ENCODE assay signal across 8 cellular contexts in genomic region chr4:185656467-185656890, GRCh38.
DNase-seq lines count a peak whose midpoint lies in the region; ATAC-seq and TF ChIP-seq lines count a peak whose summit lies in the region.
"Had no signal": no experiment of that assay in that cellular context is flagged by ENCODE, and none has a peak within 500 bp of the region (broad histone marks: within the 10 kb centered on the region; RNA-seq: fewer than 3 reads in every experiment).

No MANE protein-coding gene starts in this region.

- H3K27ac Mint-ChIP-seq in neural progenitor cell = peak overlapping the region; percentile 2

- H3K9ac ChIP-seq in neural progenitor cell = no peak overlapping the region

- H3K4me1 ChIP-seq in neural progenitor cell = peaks cover 27% of the 10 kb centered on the region
- peaks cover 3 to 4% of the 10 kb centered on the region in 2 donors for H3K4me1 ChIP-seq in aorta (ENCODE audit: control insufficient read depth in 1 of 2, insufficient read depth in 2 of 2, low read length in 2 of 2)

- TF ChIP-seq CTCF in VCaP (conservative IDR thresholded peaks at IDR 0.05) = no peak
- TF ChIP-seq CTCF in fibroblast of villous mesenchyme (IDR thresholded peaks at IDR 0.05; ENCODE audit: insufficient read depth, low read depth, low read length) = peak; percentile 56
- TF ChIP-seq CTCF in neural progenitor cell (IDR thresholded peaks at IDR 0.05) = no peak

- H3K4me2 ChIP-seq in neural progenitor cell = peak overlapping the region; percentile 55

- H3K27me3 Mint-ChIP-seq in neural progenitor cell (ENCODE audit: insufficient read depth, low read depth) = no peaks in the 10 kb centered on the region

- no peak overlapping the region for H3K4me3 Mint-ChIP-seq in neural progenitor cell
- H3K4me3 Mint-ChIP-seq: central memory CD8-positive, alpha-beta T cell had no signal

- ATAC-seq in aorta (ENCODE audit: low FRiP score) (peak; percentile 88), GM18519 (IDR thresholded peaks at IDR 0.05; ENCODE audit: low FRiP score, unreplicated experiment) (no peak)

- DNase-seq in fibroblast of villous mesenchyme (ENCODE audit: low read depth) (peak; percentile 34), neural progenitor cell (ENCODE audit: low spot score) (peak; percentile 49), aorta (peak; percentile 80 to 87), 8988T (no peak), D341Med (ENCODE audit: low spot score) (no peak)

- no peaks in the 10 kb centered on the region for H3K9me3 ChIP-seq in neural progenitor cell (ENCODE audit: low read depth)
- no peaks in the 10 kb centered on the region for H3K9me3 ChIP-seq in aorta (ENCODE audit: control insufficient read depth, low read length)

- H3K36me3 Mint-ChIP-seq in neural progenitor cell = peaks cover 14% of the 10 kb centered on the region

- H3K36me3 ChIP-seq in neural progenitor cell (no peaks in the 10 kb centered on the region), aorta (ENCODE audit: control insufficient read depth in 1 of 2, insufficient read depth in 2 of 2, low read length in 1 of 2) (peaks cover 0 to 5% of the 10 kb centered on the region in 2 donors)

- H3K27ac ChIP-seq in VCaP (peak overlapping the region; percentile 71), neural progenitor cell (no peak overlapping the region), aorta (ENCODE audit: low read depth in 1 of 2, low read length in 2 of 2) (peak overlapping the region in 1 of 2 donors; percentile 77)

- H3K9me3 Mint-ChIP-seq in neural progenitor cell = no peaks in the 10 kb centered on the region
- H3K9me3 Mint-ChIP-seq: central memory CD8-positive, alpha-beta T cell had no signal

- intact Hi-C loops in aorta (cut with DNase I) = loop anchor here (5.0 to 10.0 kb wide), 4 partner anchors 71 to 371 kb away; no protein-coding TSS in a partner anchor

- 2 to 7% methylated on average over 6 of the region's 6 CpGs for WGBS in aorta, 2 donors

- no peaks in the 10 kb centered on the region for H3K79me2 ChIP-seq in neural progenitor cell (ENCODE audit: low read depth)

- H2AFZ ChIP-seq in neural progenitor cell (replicated peaks) = peak overlapping the region; percentile 23

- peaks cover 13% of the 10 kb centered on the region for H3F3A ChIP-seq in neural progenitor cell (ENCODE audit: low read depth)

- peaks cover 6% of the 10 kb centered on the region for H3K4me1 Mint-ChIP-seq in neural progenitor cell
- H3K4me1 Mint-ChIP-seq: central memory CD8-positive, alpha-beta T cell had no signal

- no peaks in the 10 kb centered on the region for H4K20me1 ChIP-seq in neural progenitor cell (ENCODE audit: low read depth)

- no peaks in the 10 kb centered on the region for H3K27me3 ChIP-seq in neural progenitor cell
- H3K27me3 ChIP-seq in aorta (ENCODE audit: control insufficient read depth in 1 of 2, insufficient read depth in 2 of 2, low read length in 1 of 2) = no peaks in the 10 kb centered on the region

- H3K4me3 ChIP-seq in fibroblast of villous mesenchyme (ENCODE audit: low read depth, low read length) (no peak overlapping the region), neural progenitor cell (no peak overlapping the region), aorta (ENCODE audit: low read length in 2 of 2) (peak overlapping the region; percentile 68 to 75)

Comparison
In these comparisons a context has a peak if more than half of its experiments do, and no peak if none do; other contexts are left out.
1. DNase-seq: peak in fibroblast of villous mesenchyme (single experiment), neural progenitor cell (single experiment) and aorta (2 of 2); none in 8988T (single experiment) and D341Med (single experiment).
2. H3K4me3 ChIP-seq: peak in aorta (2 of 2); none in fibroblast of villous mesenchyme (single experiment) and neural progenitor cell (single experiment).